9 cellular contexts compared by ENCODE assay signal in the genomic region with DNA sequence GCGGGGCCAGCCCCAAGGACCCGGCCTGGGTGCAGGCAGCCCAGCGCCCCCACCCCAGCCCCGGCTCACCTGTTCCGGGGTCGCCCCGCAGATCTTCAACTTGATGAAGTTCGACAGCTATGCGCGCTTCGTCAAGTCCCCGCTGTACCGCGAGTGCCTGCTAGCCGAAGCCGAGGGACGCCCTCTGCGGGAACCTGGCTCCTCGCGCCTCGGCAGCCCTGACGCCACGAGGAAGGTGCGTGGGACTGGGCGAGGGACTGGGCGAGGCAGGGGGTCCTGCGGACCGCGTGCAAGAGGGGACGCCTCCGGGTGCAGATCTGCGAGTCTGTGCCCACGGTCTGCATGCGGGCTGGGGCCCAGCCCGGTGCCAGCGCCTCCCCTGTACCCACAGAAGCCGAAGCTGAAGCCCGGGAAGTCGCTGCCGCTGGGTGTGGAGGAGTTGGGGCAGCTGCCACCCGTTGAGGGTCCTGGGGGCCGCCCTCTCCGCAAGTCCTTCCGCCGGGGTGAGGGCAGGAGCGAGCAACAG. TPM values are rescaled to one million over a fixed set of nuclear protein-coding genes. Genes with fewer than 3 reads are reported as not detected.
DNase-seq lines count a peak whose midpoint lies in the region; ATAC-seq and TF ChIP-seq lines count a peak whose summit lies in the region.
"Had no signal": no experiment of that assay in that cellular context is flagged by ENCODE, and none has a peak within 500 bp of the region (broad histone marks: within the 10 kb centered on the region; RNA-seq: fewer than 3 reads in every experiment).

No MANE protein-coding gene starts in this region.

- H3K4me2 ChIP-seq in mesenchymal stem cell (ENCODE audit: low read length, poor library complexity, severe bottlenecking) = peak overlapping the region; percentile 92

- H3K36me3 Mint-ChIP-seq in endodermal cell (ENCODE audit: low read depth) = no peaks in the 10 kb centered on the region

- H3K14ac ChIP-seq in mesenchymal stem cell (ENCODE audit: low read length in 2 of 2) = no peak overlapping the region

- H2BK120ac ChIP-seq in mesenchymal stem cell (ENCODE audit: low read depth, low read length) = no peak overlapping the region

- H3K27ac ChIP-seq in HUES6 (ENCODE audit: low read depth, low read length) (no peak overlapping the region), endodermal cell (ENCODE audit: low read depth, low read length) (no peak overlapping the region), mesenchymal stem cell (ENCODE audit: low read length, poor library complexity, severe bottlenecking) (no peak overlapping the region), suprapubic skin (peak overlapping the region; percentile 83)

- DNase-seq in endodermal cell = no peak
- DNase-seq in mesenchymal stem cell = no peak
- DNase-seq in suprapubic skin (ENCODE audit: low spot score in 2 of 2) = no peak
- DNase-seq in SHP77 treated with DMSO at 0.1 percent for 48 hours (lab: John Stamatoyannopoulos, UW) = no peak
- no peak for DNase-seq in stimulated activated CD4-positive, alpha-beta T cell treated with anti-CD3 and anti-CD28 coated beads, Interleukin-15, amount 100 ng/mL, for 24 hours
- DNase-seq: activated gamma-delta T cell treated with Interleukin-2 at 50 U/mL for 16 hours had no signal

- TF ChIP-seq EP300 in suprapubic skin (IDR thresholded peaks at IDR 0.05) = no peak

- H3K9ac ChIP-seq in HUES6 (ENCODE audit: low read length) = peak overlapping the region; percentile 35
- H3K9ac ChIP-seq in endodermal cell (ENCODE audit: extremely low read depth, low read length, poor library complexity, severe bottlenecking) = no peak overlapping the region
- no peak overlapping the region for H3K9ac ChIP-seq in mesenchymal stem cell (ENCODE audit: low read length)

- peak overlapping the region; percentile 86 for H2BK15ac ChIP-seq in mesenchymal stem cell (ENCODE audit: low read depth, poor library complexity, severe bottlenecking)

- peak overlapping the region in 1 of 2 experiments; percentile 78 for H3K23ac ChIP-seq in mesenchymal stem cell (ENCODE audit: low read length in 2 of 2)

- TF ChIP-seq POLR2A in suprapubic skin (IDR thresholded peaks at IDR 0.05) = no peak

- H3K4me3 ChIP-seq in HUES6 (ENCODE audit: low read depth, low read length) (peak overlapping the region; percentile 66), endodermal cell (ENCODE audit: low read length) (peak overlapping the region; percentile 78), mesenchymal stem cell (ENCODE audit: insufficient read depth in 1 of 2, low read depth in 1 of 2, low read length in 2 of 2) (peak overlapping the region; percentile 49 to 73), suprapubic skin (peak overlapping the region; percentile 46)

- peak overlapping the region; percentile 83 for H2AFZ ChIP-seq in mesenchymal stem cell (ENCODE audit: low read depth, low read length)

- H3K79me1 ChIP-seq in mesenchymal stem cell (replicated peaks; ENCODE audit: low read length, poor library complexity, severe bottlenecking) = peaks cover 10% of the 10 kb centered on the region

- peaks cover 18% of the 10 kb centered on the region for H3K27me3 ChIP-seq in HUES6 (ENCODE audit: control insufficient read depth, insufficient read depth, low read length)
- peaks cover 3% of the 10 kb centered on the region for H3K27me3 ChIP-seq in endodermal cell (ENCODE audit: control insufficient read depth, insufficient read depth, low read length, poor library complexity, severe bottlenecking)
- peaks cover 0 to 36% of the 10 kb centered on the region in 2 experiments for H3K27me3 ChIP-seq in mesenchymal stem cell (ENCODE audit: control insufficient read depth in 1 of 2, insufficient read depth in 1 of 2, low read length in 2 of 2)
- no peaks in the 10 kb centered on the region for H3K27me3 ChIP-seq in suprapubic skin

- no peaks in the 10 kb centered on the region for H3K9me3 ChIP-seq in HUES6 (ENCODE audit: control insufficient read depth, insufficient read depth, low read depth, low read length)
- H3K9me3 ChIP-seq in endodermal cell (ENCODE audit: control insufficient read depth, low read length) = no peaks in the 10 kb centered on the region
- no peaks in the 10 kb centered on the region for H3K9me3 ChIP-seq in mesenchymal stem cell (ENCODE audit: control insufficient read depth, low read length)
- no peaks in the 10 kb centered on the region for H3K9me3 ChIP-seq in suprapubic skin

- no peak overlapping the region for H2BK5ac ChIP-seq in mesenchymal stem cell (ENCODE audit: low read depth, low read length, poor library complexity, severe bottlenecking)

- WGBS in endodermal cell (ENCODE audit: insufficient coverage in 1 of 2, insufficient read length in 1 of 2), 2 experiments = 26 to 43% methylated on average over 21 to 46 of the region's 46 CpGs
- 27% methylated on average over 41 of the region's 46 CpGs for WGBS in mesenchymal stem cell
- whole genome bisulfite sequencing in suprapubic skin = no CpG with 5 or more reads among the region's 46 CpGs

- H3K18ac ChIP-seq in mesenchymal stem cell (ENCODE audit: low read depth in 1 of 2, low read length in 2 of 2) = peak overlapping the region; percentile 10 to 97

- no peak overlapping the region for H3K27ac Mint-ChIP-seq in endodermal cell

- peak overlapping the region; percentile 9 to 15 for H3K4ac ChIP-seq in mesenchymal stem cell (ENCODE audit: low read depth in 1 of 2, low read length in 2 of 2)

- H3K9me3 Mint-ChIP-seq in endodermal cell = no peaks in the 10 kb centered on the region

- H3K36me3 ChIP-seq in HUES6 (ENCODE audit: control insufficient read depth, insufficient read depth, low read length) (peaks cover 8% of the 10 kb centered on the region; the same call in 1 of the 2 replicates), endodermal cell (ENCODE audit: control insufficient read depth, insufficient read depth, low read length) (no peaks in the 10 kb centered on the region), mesenchymal stem cell (ENCODE audit: control insufficient read depth in 1 of 2, insufficient read depth in 2 of 2, low read depth in 1 of 2, low read length in 2 of 2) (peaks cover 0 to 6% of the 10 kb centered on the region in 2 experiments), suprapubic skin (no peaks in the 10 kb centered on the region)

- H3K4me1 Mint-ChIP-seq in endodermal cell = peaks cover 22% of the 10 kb centered on the region

- peak overlapping the region; percentile 4 to 83 for H2BK12ac ChIP-seq in mesenchymal stem cell (ENCODE audit: low read length in 2 of 2)

- peaks cover 47% of the 10 kb centered on the region for H3K4me1 ChIP-seq in HUES6 (ENCODE audit: control insufficient read depth, insufficient read depth, low read length)
- H3K4me1 ChIP-seq in endodermal cell (ENCODE audit: control insufficient read depth, insufficient read depth, low read length) = peaks cover 7% of the 10 kb centered on the region
- peaks cover 45% of the 10 kb centered on the region for H3K4me1 ChIP-seq in mesenchymal stem cell (ENCODE audit: control insufficient read depth, insufficient read depth, low read depth, low read length)
- H3K4me1 ChIP-seq in suprapubic skin = peaks cover 84% of the 10 kb centered on the region

- H3K4me3 Mint-ChIP-seq in endodermal cell = peak overlapping the region; percentile 72

- peaks cover 27% of the 10 kb centered on the region for H3K27me3 Mint-ChIP-seq in endodermal cell (ENCODE audit: insufficient read depth)

- no peak for ATAC-seq in GM18907 (IDR thresholded peaks at IDR 0.05; ENCODE audit: unreplicated experiment)
- ATAC-seq in GM19395 (IDR thresholded peaks at IDR 0.05; ENCODE audit: unreplicated experiment) = no peak

- TF ChIP-seq CTCF in endodermal cell (conservative IDR thresholded peaks at IDR 0.05) = no peak
- no peak for TF ChIP-seq CTCF in suprapubic skin (IDR thresholded peaks at IDR 0.05)

- peak overlapping the region; percentile 55 for H4K91ac ChIP-seq in mesenchymal stem cell (ENCODE audit: low read length)

- H2AK5ac ChIP-seq in mesenchymal stem cell (ENCODE audit: low read length, severe bottlenecking) = no peak overlapping the region

- peak overlapping the region; percentile 41 for H4K8ac ChIP-seq in mesenchymal stem cell (ENCODE audit: low read length)

RNA-seq across cellular contexts. Expression of gene RGS14, which starts 9.7 kb away (rescaled TPM):
- total RNA-seq in endodermal cell (10 to 100 TPM; 14.2 to 21.9 TPM), suprapubic skin (10 to 100 TPM; 38.5 to 85.9 (median 68.8) TPM)
- 17.1 TPM for polyA plus RNA-seq in endodermal cell (2013, experiment 1 of 2)
- 18.7 TPM for polyA plus RNA-seq in endodermal cell (2013, experiment 2 of 2)
- polyA plus RNA-seq in mesenchymal stem cell (2013, experiment 1 of 2) = 16.7 TPM
- polyA plus RNA-seq in mesenchymal stem cell (2013, experiment 2 of 2) = 15.9 TPM

RNA-seq across cellular contexts. Expression of gene LMAN2, which starts 15.9 kb away (rescaled TPM):
- total RNA-seq in endodermal cell (100 to 1,000 TPM; 119 to 128 TPM), suprapubic skin (100 to 1,000 TPM; 119 to 191 (median 160) TPM)
- 116 TPM for polyA plus RNA-seq in endodermal cell (2013, experiment 1 of 2)
- polyA plus RNA-seq in endodermal cell (2013, experiment 2 of 2) = 116 TPM
- polyA plus RNA-seq in mesenchymal stem cell (2013, experiment 1 of 2) = 296 TPM
- 279 TPM for polyA plus RNA-seq in mesenchymal stem cell (2013, experiment 2 of 2)

RNA-seq across cellular contexts. Expression of gene SLC34A1, which starts 16.8 kb away (rescaled TPM):
- total RNA-seq in endodermal cell (not detected), suprapubic skin (under 1 TPM in 1 of 4 donors, not detected in 3; 0.29 TPM)
- not detected for polyA plus RNA-seq in endodermal cell (2013, experiment 1 of 2)
- not detected for polyA plus RNA-seq in endodermal cell (2013, experiment 2 of 2)
- not detected for polyA plus RNA-seq in mesenchymal stem cell (2013, experiment 1 of 2)
- not detected for polyA plus RNA-seq in mesenchymal stem cell (2013, experiment 2 of 2)

RNA-seq across cellular contexts. Expression of gene PFN3, which starts 33.1 kb away (rescaled TPM):
- total RNA-seq in endodermal cell (not detected), suprapubic skin (not detected)
- not detected for polyA plus RNA-seq in endodermal cell (2013, experiment 1 of 2)
- not detected for polyA plus RNA-seq in endodermal cell (2013, experiment 2 of 2)
- not detected for polyA plus RNA-seq in mesenchymal stem cell (2013, experiment 1 of 2)
- polyA plus RNA-seq in mesenchymal stem cell (2013, experiment 2 of 2) = not detected

RNA-seq across cellular contexts. Expression of gene F12, which starts 42.0 kb away (rescaled TPM):
- total RNA-seq in endodermal cell (1 to 10 TPM in 1 of 2 donors, under 1 TPM in 1; 0.95 to 2.9 TPM), suprapubic skin (10 to 100 TPM in 1 of 4 donors, 1 to 10 TPM in 3; 2.3 to 18.4 (median 7.1) TPM)
- polyA plus RNA-seq in endodermal cell (2013, experiment 1 of 2) = 0.75 TPM
- 0.46 TPM for polyA plus RNA-seq in endodermal cell (2013, experiment 2 of 2)
- 1.2 TPM for polyA plus RNA-seq in mesenchymal stem cell (2013, experiment 1 of 2)
- 1.3 TPM for polyA plus RNA-seq in mesenchymal stem cell (2013, experiment 2 of 2)
